Comparison of ENCODE assay signal across 8 cellular contexts in the genomic region with DNA sequence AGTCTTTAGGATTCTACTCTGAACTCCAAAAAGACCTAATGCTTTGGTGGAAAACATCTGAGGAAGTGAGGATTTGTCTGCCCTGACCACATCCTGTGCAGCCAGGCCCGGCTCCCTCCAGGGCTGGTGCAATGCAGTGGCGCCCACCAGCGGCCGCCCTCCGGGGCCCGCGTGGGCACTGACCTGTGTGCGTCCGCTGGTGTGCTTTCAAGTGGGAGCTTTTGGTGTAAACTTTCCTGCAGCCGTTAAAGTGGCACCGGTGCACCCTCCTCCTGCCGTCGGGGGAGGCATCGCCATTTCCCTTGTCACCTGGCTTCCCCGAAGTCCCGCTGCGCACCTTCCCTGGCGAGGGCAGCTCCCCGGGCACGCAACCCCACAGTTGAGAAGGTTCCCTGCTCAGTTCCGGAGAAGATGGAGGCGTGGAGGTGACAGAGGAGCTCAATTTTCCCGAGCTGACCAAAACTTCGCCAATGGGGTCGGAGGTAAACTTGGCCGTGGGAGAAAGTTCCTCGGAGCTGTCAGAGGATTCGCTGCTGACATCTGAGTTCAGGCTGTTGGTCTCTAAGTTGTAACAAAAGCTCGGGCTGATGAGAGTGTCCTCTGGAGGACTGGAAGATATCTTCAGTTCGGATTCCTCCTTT. TPM values are rescaled to one million over a fixed set of nuclear protein-coding genes. Genes with fewer than 3 reads are reported as not detected.
DNase-seq lines count a peak whose midpoint lies in the region; ATAC-seq and TF ChIP-seq lines count a peak whose summit lies in the region.

No MANE protein-coding gene starts in this region.

- H3K27me3 ChIP-seq in IMR-90 (ENCODE audit: control insufficient read depth, insufficient read depth, low read length), result no peaks in the 10 kb centered on the region
- no peaks in the 10 kb centered on the region for H3K27me3 ChIP-seq in ovary

- H3K4me1 ChIP-seq in IMR-90 (ENCODE audit: control insufficient read depth, insufficient read depth, low read length) (peaks cover 29% of the 10 kb centered on the region), ovary (ENCODE audit: insufficient read depth) (peaks cover 21% of the 10 kb centered on the region)

- H3K4me1 Mint-ChIP-seq in activated T-cell treated with anti-CD3 and anti-CD28 coated beads, Interleukin-2, amount 50 U/mL, for 4 hours (ENCODE audit: low read depth), result peaks cover 62% of the 10 kb centered on the region

- peak overlapping the region; percentile 95 for H3K4me3 Mint-ChIP-seq in activated T-cell treated with anti-CD3 and anti-CD28 coated beads, Interleukin-2, amount 50 U/mL, for 4 hours

- no peak for TF ChIP-seq EP300 in ovary (IDR thresholded peaks at IDR 0.05)

- peak overlapping the region; percentile 91 for H3K4me3 ChIP-seq in IMR-90 (ENCODE audit: insufficient read depth, low read depth, low read length)
- H3K4me3 ChIP-seq in fibroblast of mammary gland (ENCODE audit: control insufficient read depth, low read depth, low read length), result peak overlapping the region; percentile 89
- peak overlapping the region; percentile 93 for H3K4me3 ChIP-seq in ovary

- peak overlapping the region; percentile 96 for H2BK5ac ChIP-seq in IMR-90 (ENCODE audit: low read depth, low read length, poor library complexity, severe bottlenecking)

- H3K27ac ChIP-seq in IMR-90 (ENCODE audit: insufficient read depth, low read length), result peak overlapping the region; percentile 93
- H3K27ac ChIP-seq in ovary, result peak overlapping the region; percentile 43 to 95

- H3K4ac ChIP-seq in IMR-90 (ENCODE audit: low read depth, low read length), result peak overlapping the region; percentile 99

- peak overlapping the region; percentile 100 for H3K14ac ChIP-seq in IMR-90 (replicated peaks; ENCODE audit: low read depth, low read length)

- H4K91ac ChIP-seq in IMR-90 (ENCODE audit: insufficient read depth, low read depth, low read length), result peak overlapping the region; percentile 53

- H3K9me3 Mint-ChIP-seq in activated T-cell treated with anti-CD3 and anti-CD28 coated beads, Interleukin-2, amount 50 U/mL, for 4 hours, result no peaks in the 10 kb centered on the region

- TF ChIP-seq CTCF in IMR-90 (conservative IDR thresholded peaks at IDR 0.05; ENCODE audit: low read depth, low read length) (peak; percentile 36), fibroblast of mammary gland (conservative IDR thresholded peaks at IDR 0.05; ENCODE audit: control insufficient read depth, insufficient read depth, low read depth, low read length) (peak; percentile 35), ovary (IDR thresholded peaks at IDR 0.05) (peak in 1 of 3 donors; percentile 24)

- peak overlapping the region; percentile 52; the same call in 1 of the 2 replicates for H2BK20ac ChIP-seq in IMR-90 (ENCODE audit: low read depth, low read length)

- peak overlapping the region; percentile 6; the same call in 1 of the 3 replicates for H2BK15ac ChIP-seq in IMR-90 (ENCODE audit: low read depth, low read length)

- H3K4me2 ChIP-seq in IMR-90 (ENCODE audit: low read depth, low read length), result peak overlapping the region; percentile 94

- H4K20me1 ChIP-seq in IMR-90 (ENCODE audit: insufficient read depth, low read length), result peaks cover 72% of the 10 kb centered on the region

- CTCF ChIA-PET in IMR-90 (lab: Yijun Ruan, JAX), result interaction anchor here (0.6 to 0.7 kb wide), 2 partner anchors 18 to 47 kb away, joined by 3 read pairs; no protein-coding TSS in a partner anchor

- peaks cover 10% of the 10 kb centered on the region for H3K9me1 ChIP-seq in IMR-90 (ENCODE audit: insufficient read depth, low read length)

- H3K23ac ChIP-seq in IMR-90 (ENCODE audit: low read depth, low read length), result peak overlapping the region; percentile 86

- no peak for ATAC-seq in IMR-90 (ENCODE audit: low read depth)
- no peak for ATAC-seq in activated T-cell treated with anti-CD3 and anti-CD28 coated beads, Interleukin-2, amount 50 U/mL, for 4 hours

- no TSS peak for BruUV-seq in IMR-90 (replicated peaks; lab: Mats Ljungman, UMichigan)

- peaks cover 3 to 39% of the 10 kb centered on the region in 2 experiments; a peak in 3 of 4 replicates for H3K79me1 ChIP-seq in IMR-90 (ENCODE audit: low read depth in 1 of 2, low read length in 2 of 2)

- dilution Hi-C loops in IMR-90 (cut with HindIII; ENCODE audit: low sequenced_read_pairs, unreplicated experiment), result no loop called here

- 41% methylated on average over 12 of the region's 30 CpGs; no CpG with 5 or more reads in 1 of the 2 experiments for WGBS in IMR-90 (ENCODE audit: extremely low coverage in 2 of 2, insufficient read length in 1 of 2), 2 experiments
- 43 to 51% (median 46%) methylated on average over 27 to 30 of the region's 30 CpGs for WGBS in ovary, 3 donors

- H2BK120ac ChIP-seq in IMR-90 (ENCODE audit: low read depth, low read length), result peak overlapping the region; percentile 89

- H3K27me3 Mint-ChIP-seq in activated T-cell treated with anti-CD3 and anti-CD28 coated beads, Interleukin-2, amount 50 U/mL, for 4 hours (ENCODE audit: low read depth), result no peaks in the 10 kb centered on the region

- peak overlapping the region; percentile 75 for H2AK5ac ChIP-seq in IMR-90 (ENCODE audit: low read depth, low read length)

- no peak overlapping the region; the same call in 1 of the 2 replicates for H3K18ac ChIP-seq in IMR-90 (ENCODE audit: low read depth, low read length)

- H3K9me3 ChIP-seq in IMR-90 (ENCODE audit: control insufficient read depth, insufficient read depth, low read length) (no peaks in the 10 kb centered on the region), ovary (no peaks in the 10 kb centered on the region)

- H3K36me3 Mint-ChIP-seq in activated T-cell treated with anti-CD3 and anti-CD28 coated beads, Interleukin-2, amount 50 U/mL, for 4 hours (ENCODE audit: insufficient read depth), result peaks cover 75% of the 10 kb centered on the region

- POLR2A ChIA-PET in IMR-90 (lab: Charles Lee; ENCODE audit: unreplicated experiment), result no interaction called here

- peak overlapping the region; percentile 99 for H3K56ac ChIP-seq in IMR-90 (ENCODE audit: extremely low read depth, insufficient read depth, low read length)

- peak overlapping the region; percentile 14 for H2AK9ac ChIP-seq in IMR-90 (replicated peaks; ENCODE audit: low read depth, low read length, poor library complexity)

- DNase-seq in AML-193 (lab: John Stamatoyannopoulos, UW) (peak; percentile 41 to 56), IMR-90 (peak; percentile 55), fibroblast of mammary gland (ENCODE audit: low read depth) (peak; percentile 52), ovary (peak in 2 of 5 donors; percentile 21 to 40), SIG-M5 (lab: John Stamatoyannopoulos, UW) (no peak), RKO (ENCODE audit: low spot score) (no peak), NK-92 (lab: John Stamatoyannopoulos, UW; ENCODE audit: unreplicated experiment) (no peak)
- DNase-seq in activated T-cell treated with anti-CD3 and anti-CD28 coated beads, Interleukin-2, amount 50 U/mL, for 4 hours, result peak; percentile 36

- intact Hi-C loops in IMR-90 (cut with micrococcal nuclease) (loop anchor here (1.0 to 10.0 kb wide), 9 partner anchors 69 to 875 kb away; no protein-coding TSS in a partner anchor), ovary (cut with DNase I) (loop anchor here in 3 of 4 donors (5.0 to 10.0 kb wide), 7 partner anchors 153 to 876 kb away; no protein-coding TSS in a partner anchor)

- H2AFZ ChIP-seq in IMR-90 (replicated peaks; ENCODE audit: low read length, poor library complexity), result peak overlapping the region; percentile 29

- H4K5ac ChIP-seq in IMR-90 (ENCODE audit: low read depth, low read length), result no peak overlapping the region

- TF ChIP-seq RAD21 in IMR-90 (IDR thresholded peaks at IDR 0.05; ENCODE audit: low read length), result peak; percentile 28; the same call in 1 of the 2 replicates

- H4K8ac ChIP-seq in IMR-90 (ENCODE audit: low read depth in 2 of 2, low read length in 2 of 2), result peak overlapping the region; percentile 88 to 94

- H3K36me3 ChIP-seq in IMR-90 (ENCODE audit: control insufficient read depth, insufficient read depth, low read length) (peaks cover 48% of the 10 kb centered on the region), ovary (no peaks in the 10 kb centered on the region)

- in situ Hi-C loops in IMR-90 (cut with MboI; ENCODE audit: low sequenced_read_pairs), result loop anchor here (5.0 to 10.0 kb wide), 3 partner anchors 461 to 993 kb away; no protein-coding TSS in a partner anchor

- TF ChIP-seq POLR2A in IMR-90 (IDR thresholded peaks at IDR 0.05; ENCODE audit: low read depth, low read length) (no peak; the same call in 1 of the 2 replicates), ovary (IDR thresholded peaks at IDR 0.05) (no peak)

- H3K9ac ChIP-seq in IMR-90 (ENCODE audit: low read depth, low read length), result peak overlapping the region; percentile 100

TF ChIP-seq in IMR-90, 13 proteins besides CTCF, POLR2A, EP300 and RAD21:
- TF ChIP-seq CHD1 (IDR thresholded peaks at IDR 0.05; ENCODE audit: low read depth, low read length) (peak; percentile 83; the same call in 1 of the 2 replicates), CEBPB (IDR thresholded peaks at IDR 0.05; ENCODE audit: low read depth, low read length) (no peak), SMC3 (IDR thresholded peaks at IDR 0.05; ENCODE audit: low read depth, low read length) (peak; percentile 20; the same call in 1 of the 2 replicates)
- TF ChIP-seq, protein P1, sequence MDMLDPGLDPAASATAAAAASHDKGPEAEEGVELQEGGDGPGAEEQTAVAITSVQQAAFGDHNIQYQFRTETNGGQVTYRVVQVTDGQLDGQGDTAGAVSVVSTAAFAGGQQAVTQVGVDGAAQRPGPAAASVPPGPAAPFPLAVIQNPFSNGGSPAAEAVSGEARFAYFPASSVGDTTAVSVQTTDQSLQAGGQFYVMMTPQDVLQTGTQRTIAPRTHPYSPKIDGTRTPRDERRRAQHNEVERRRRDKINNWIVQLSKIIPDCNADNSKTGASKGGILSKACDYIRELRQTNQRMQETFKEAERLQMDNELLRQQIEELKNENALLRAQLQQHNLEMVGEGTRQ (IDR thresholded peaks at IDR 0.05; ENCODE audit: low read depth, low read length), result peak; percentile 32; the same call in 1 of the 2 replicates
TF ChIP-seq in IMR-90: peak in this region for 3.

RNA-seq across cellular contexts. Expression of a gene that starts 3.4 kb away (rescaled TPM):
- total RNA-seq in IMR-90 (2012; rRNA removed) (69.0 and 98.6 TPM in 2 replicates), ovary (100 to 1,000 TPM in 3 of 7 donors, 10 to 100 TPM in 4; 53.7 to 178 (median 97.3) TPM)
- polyA plus RNA-seq in IMR-90 (2012; rRNA removed) (123 and 175 TPM in 2 replicates), ovary (10 to 100 TPM; 45.4 to 79.0 TPM)
- polyA plus RNA-seq in IMR-90 (2012; cell fraction: cytosol; rRNA removed), result 70.4 and 114 TPM in 2 replicates
- polyA plus RNA-seq in IMR-90 (2012; cell fraction: nucleus; rRNA removed; ENCODE audit: low replicate concordance), result 720 and 827 TPM in 2 replicates
- 100 to 1,000 TPM; 188 to 247 (median 209) TPM for total RNA-seq in activated T-cell treated with anti-CD3 and anti-CD28 coated beads, Interleukin-2, amount 50 U/mL, for 4 hours

Comparison
In these comparisons a context has a peak if more than half of its experiments do, and no peak if none do; other contexts are left out.
1. DNase-seq: peak in AML-193 (2 of 2), IMR-90 (single experiment), activated T-cell treated with anti-CD3 and anti-CD28 coated beads, Interleukin-2, amount 50 U/mL, for 4 hours (single experiment) and fibroblast of mammary gland (single experiment); none in SIG-M5 (single experiment), RKO (single experiment) and NK-92 (single experiment).
2. Peak in every context shown above with its lines, with median percentiles within 50 percentile points of each other: H3K4me3 ChIP-seq.